Comparison of ENCODE assay signal across 9 cellular contexts in genomic region chr13:35789335-35790166, GRCh38.
DNase-seq lines count a peak whose midpoint lies in the region; ATAC-seq and TF ChIP-seq lines count a peak whose summit lies in the region.
"Had no signal": no experiment of that assay in that cellular context is flagged by ENCODE, and none has a peak within 500 bp of the region (broad histone marks: within the 10 kb centered on the region; RNA-seq: fewer than 3 reads in every experiment).

No MANE protein-coding gene starts in this region.

- H3K27ac ChIP-seq in Peyer's patch (no peak overlapping the region), sigmoid colon (no peak overlapping the region)
- H3K27ac ChIP-seq: epithelial cell of prostate had no signal

- H3K4me3 ChIP-seq in AG10803 (ENCODE audit: low read length) (no peak overlapping the region), Peyer's patch (no peak overlapping the region), fibroblast of the aortic adventitia (ENCODE audit: low read depth, low read length) (no peak overlapping the region), sigmoid colon (no peak overlapping the region)

- TF ChIP-seq CTCF in AG10803 (conservative IDR thresholded peaks at IDR 0.05; ENCODE audit: low read length) (peak; percentile 75), Peyer's patch (IDR thresholded peaks at IDR 0.05) (peak in 5 of 6 experiments; percentile 9 to 39 (median 34)), fibroblast of the aortic adventitia (IDR thresholded peaks at IDR 0.05; ENCODE audit: insufficient read depth, low read length) (peak; percentile 52), sigmoid colon (IDR thresholded peaks at IDR 0.05) (peak in 3 of 4 experiments; percentile 47 to 60 (median 56))

- H3K27me3 ChIP-seq in Peyer's patch (no peaks in the 10 kb centered on the region), sigmoid colon (no peaks in the 10 kb centered on the region)

- H3K36me3 ChIP-seq in Peyer's patch (no peaks in the 10 kb centered on the region), sigmoid colon (no peaks in the 10 kb centered on the region)

- H3K9me3 ChIP-seq in Peyer's patch: no peaks in the 10 kb centered on the region
- no peaks in the 10 kb centered on the region for H3K9me3 ChIP-seq in sigmoid colon

- 66 to 75% methylated on average over 6 of the region's 6 CpGs for WGBS in sigmoid colon, 2 donors

- H3K4me1 ChIP-seq in Peyer's patch: no peaks in the 10 kb centered on the region
- peaks cover 0 to 48% (median 39%) of the 10 kb centered on the region in 4 donors for H3K4me1 ChIP-seq in sigmoid colon

- DNase-seq in AG10803 (ENCODE audit: low read depth) (peak; percentile 70), Peyer's patch (no peak), fibroblast of the aortic adventitia (ENCODE audit: low read depth) (peak; percentile 65), sigmoid colon (no peak), nucleus accumbens (lab: John Stamatoyannopoulos, UW) (no peak)

- no peak for TF ChIP-seq EP300 in sigmoid colon (IDR thresholded peaks at IDR 0.05)

- TF ChIP-seq POLR2A in Peyer's patch (IDR thresholded peaks at IDR 0.05) (no peak), sigmoid colon (IDR thresholded peaks at IDR 0.05) (no peak)

- intact Hi-C loops in sigmoid colon (cut with DNase I): loop anchor here (2.0 to 5.0 kb wide), 3 partner anchors 69 to 168 kb away; no protein-coding TSS in a partner anchor

- peak; percentile 92 for ATAC-seq in GM18861 (IDR thresholded peaks at IDR 0.05; ENCODE audit: unreplicated experiment)
- ATAC-seq in HG03378 (IDR thresholded peaks at IDR 0.05; ENCODE audit: unreplicated experiment): peak; percentile 86
- no peak for ATAC-seq in GM19455 (IDR thresholded peaks at IDR 0.05; ENCODE audit: unreplicated experiment)

Comparison
In these comparisons a context has a peak if more than half of its experiments do, and no peak if none do; other contexts are left out.
1. DNase-seq: peak in AG10803 (single experiment) and fibroblast of the aortic adventitia (single experiment); none in Peyer's patch (0 of 3), sigmoid colon (single experiment) and nucleus accumbens (0 of 56).
2. Peak in every context shown above with its lines, with median percentiles within 50 percentile points of each other: CTCF ChIP-seq.